ENCODE assay signal across 19 cellular contexts in the genomic region with DNA sequence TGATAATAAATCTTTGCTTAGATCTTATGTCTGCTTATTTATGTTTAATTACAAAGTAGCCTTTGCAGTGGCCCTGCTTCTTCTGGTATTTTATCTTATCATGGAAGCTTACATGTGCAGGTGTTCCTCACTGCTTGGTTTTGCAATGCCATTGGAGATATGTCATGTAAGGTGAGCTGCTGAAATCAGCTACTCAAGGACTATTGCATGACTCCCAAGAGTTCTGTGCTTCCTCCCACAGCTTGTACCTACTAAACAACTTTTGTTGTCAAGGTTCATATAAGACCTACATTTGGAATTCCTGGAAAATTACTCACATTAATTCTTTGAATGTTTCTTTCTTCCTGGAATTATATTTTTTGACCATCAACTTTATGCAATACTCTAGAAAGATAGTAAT.
DNase-seq lines count a peak whose midpoint lies in the region; ATAC-seq and TF ChIP-seq lines count a peak whose summit lies in the region.
"Had no signal": no experiment of that assay in that cellular context is flagged by ENCODE, and none has a peak within 500 bp of the region (broad histone marks: within the 10 kb centered on the region; RNA-seq: fewer than 3 reads in every experiment).

No MANE protein-coding gene starts in this region.

- H3K9ac ChIP-seq in GM23248: no peak overlapping the region; the same call in 1 of the 2 replicates

- DNase-seq in GM23248 (peak; percentile 45), glomerular visceral epithelial cell (ENCODE audit: extremely low spot score) (peak; percentile 9), NCI-H146 treated with DMSO at 0.1 percent for 48 hours (lab: John Stamatoyannopoulos, UW; ENCODE audit: unreplicated experiment) (no peak), foreskin fibroblast (no peak)
- DNase-seq: activated CD8-positive, alpha-beta T cell treated with anti-CD3 and anti-CD28 coated beads for 36 hours; amygdala; Calu3; cortex of kidney; heart right ventricle; KG1; kidney glomerular epithelial cell; NCI-H1436 treated with DMSO at 0.1 percent for 48 hours; NCI-H526; tibial artery had no signal

- ATAC-seq in HG02759 (IDR thresholded peaks at IDR 0.05; ENCODE audit: unreplicated experiment) (no peak), GM19463 (IDR thresholded peaks at IDR 0.05; ENCODE audit: unreplicated experiment) (no peak)
- ATAC-seq: activated CD8-positive, alpha-beta T cell treated with anti-CD3 and anti-CD28 coated beads for 36 hours; heart right ventricle had no signal

- peaks cover 27% of the 10 kb centered on the region for H3K4me1 ChIP-seq in GM23248 (ENCODE audit: insufficient read depth)
- H3K4me1 ChIP-seq: heart right ventricle, tibial artery had no signal

- H3K36me3 ChIP-seq in GM23248 (ENCODE audit: low read depth): no peaks in the 10 kb centered on the region
- H3K36me3 ChIP-seq: heart right ventricle, tibial artery had no signal

- H4K20me1 ChIP-seq in GM23248 (ENCODE audit: insufficient read depth): no peaks in the 10 kb centered on the region

- H3K9me3 ChIP-seq in GM23248 (ENCODE audit: low read depth): no peaks in the 10 kb centered on the region
- H3K9me3 ChIP-seq: tibial artery had no signal

- in situ Hi-C loops in GM23248 (cut with MboI): no loop called here

- H3K4me2 ChIP-seq in GM23248 (ENCODE audit: unreplicated experiment): peak overlapping the region; percentile 29

- H3K9me2 ChIP-seq in GM23248 (ENCODE audit: insufficient read depth): no peaks in the 10 kb centered on the region

- H3F3A ChIP-seq in GM23248 (ENCODE audit: insufficient read depth): peaks cover 18% of the 10 kb centered on the region; the same call in 1 of the 2 replicates

- TF ChIP-seq CTCF in 22Rv1 (IDR thresholded peaks at IDR 0.05): no peak
- TF ChIP-seq CTCF in VCaP (conservative IDR thresholded peaks at IDR 0.05): no peak
- no peak for TF ChIP-seq CTCF in foreskin fibroblast (IDR thresholded peaks at IDR 0.05; ENCODE audit: low read depth, low read length)

- H3K27me3 ChIP-seq in GM23248 (replicated peaks; ENCODE audit: insufficient read depth): no peaks in the 10 kb centered on the region
- H3K27me3 ChIP-seq: heart right ventricle, tibial artery had no signal

- peak overlapping the region; percentile 57; the same call in 1 of the 2 replicates for H2AFZ ChIP-seq in GM23248

- H3K4me3 ChIP-seq in GM23248: no peak overlapping the region
- H3K4me3 ChIP-seq in foreskin fibroblast (ENCODE audit: low read depth in 1 of 2, low read length in 2 of 2): no peak overlapping the region
- H3K4me3 ChIP-seq: heart right ventricle, skin epidermis, tibial artery had no signal

- no peaks in the 10 kb centered on the region for H3K79me2 ChIP-seq in GM23248 (ENCODE audit: insufficient read depth)

- H3K27ac ChIP-seq in 22Rv1 (peak overlapping the region; percentile 83), GM23248 (peak overlapping the region; percentile 54), VCaP (0 out of 2 replicates have a peak overlapping the region, but pooled peaks have one; percentile 3)
- H3K27ac ChIP-seq: heart right ventricle, tibial artery had no signal

Comparison
In these comparisons a context has a peak if more than half of its experiments do, and no peak if none do; other contexts are left out.
1. H3K27ac ChIP-seq: peak in every context shown above with its lines; median percentile 83 in 22Rv1; 54 in GM23248; 3 in VCaP.
2. DNase-seq: peak in GM23248 (single experiment) and glomerular visceral epithelial cell (single experiment); none in NCI-H146 treated with DMSO at 0.1 percent for 48 hours (single experiment) and foreskin fibroblast (0 of 2).